In genomic region chr16:57743458-57743857, GRCh38 we compare ENCODE assay signal across 31 cellular contexts. TPM values are rescaled to one million over a fixed set of nuclear protein-coding genes. Genes with fewer than 3 reads are reported as not detected.
DNase-seq lines count a peak whose midpoint lies in the region; ATAC-seq and TF ChIP-seq lines count a peak whose summit lies in the region.
"Had no signal": no experiment of that assay in that cellular context is flagged by ENCODE, and none has a peak within 500 bp of the region (broad histone marks: within the 10 kb centered on the region; RNA-seq: fewer than 3 reads in every experiment).

No MANE protein-coding gene starts in this region.

- no peak overlapping the region for H3K27ac Mint-ChIP-seq in mesothelial cell of epicardium
- H3K27ac Mint-ChIP-seq: CD4-positive, alpha-beta memory T cell; IgD-negative memory B cell had no signal

- H3K27me3 ChIP-seq in cardiac muscle cell: no peaks in the 10 kb centered on the region
- no peaks in the 10 kb centered on the region for H3K27me3 ChIP-seq in SJCRH30
- no peaks in the 10 kb centered on the region for H3K27me3 ChIP-seq in spleen (replicated peaks in 1 of 7)
- no peaks in the 10 kb centered on the region for H3K27me3 ChIP-seq in Karpas-422 (ENCODE audit: low read length)

- TF ChIP-seq CTCF in cardiac muscle cell (IDR thresholded peaks at IDR 0.05; ENCODE audit: low read depth, low read length) (no peak), mesothelial cell of epicardium (IDR thresholded peaks at IDR 0.05; ENCODE audit: unreplicated experiment) (peak; percentile 20), spleen (IDR thresholded peaks at IDR 0.05 in 8 of 11, conservative IDR thresholded peaks at IDR 0.05 in 3 of 11) (no peak)

- no peak overlapping the region for H2AFZ ChIP-seq in Karpas-422 (ENCODE audit: low read length)
- H2AFZ ChIP-seq: GM23248 had no signal

- no peak overlapping the region for H3K9ac ChIP-seq in Karpas-422 (ENCODE audit: low read length)
- H3K9ac ChIP-seq: GM23248, KMS-11, SK-N-SH had no signal

- no peaks in the 10 kb centered on the region for H3K27me3 Mint-ChIP-seq in mesothelial cell of epicardium (ENCODE audit: low read depth)
- H3K27me3 Mint-ChIP-seq: CD4-positive, alpha-beta memory T cell; IgD-negative memory B cell had no signal

- H4K20me1 ChIP-seq in Karpas-422 (ENCODE audit: insufficient read depth, low read depth, low read length): no peaks in the 10 kb centered on the region

- H3K4me1 ChIP-seq in cardiac muscle cell (ENCODE audit: low read depth) (peaks cover 5% of the 10 kb centered on the region), SJCRH30 (peaks cover 17% of the 10 kb centered on the region), spleen (no peaks in the 10 kb centered on the region), Karpas-422 (ENCODE audit: low read length) (no peaks in the 10 kb centered on the region)

- peaks cover 14% of the 10 kb centered on the region for H3K36me3 Mint-ChIP-seq in mesothelial cell of epicardium

- no peak for TF ChIP-seq POLR2A in spleen (IDR thresholded peaks at IDR 0.05)

- H3K9me3 ChIP-seq in cardiac muscle cell (ENCODE audit: low read depth) (no peaks in the 10 kb centered on the region), SJCRH30 (replicated peaks) (no peaks in the 10 kb centered on the region), spleen (no peaks in the 10 kb centered on the region), Karpas-422 (ENCODE audit: low read length) (no peaks in the 10 kb centered on the region)
- H3K9me3 ChIP-seq: SK-N-SH had no signal

- no peaks in the 10 kb centered on the region for H3K9me2 ChIP-seq in Karpas-422 (replicated peaks; ENCODE audit: insufficient read depth, low read length)
- H3K9me2 ChIP-seq: SK-N-SH had no signal

- WGBS in spleen, 5 donors: 81 to 89% (median 88%) methylated on average over 10 of the region's 10 CpGs

- peaks cover 3% of the 10 kb centered on the region for H3K4me1 Mint-ChIP-seq in mesothelial cell of epicardium

- intact Hi-C loops in left cardiac atrium (cut with DNase I) (no loop called here), spleen (cut with DNase I; ENCODE audit: low total_unique reads) (no loop called here)

- H3K4me3 ChIP-seq in cardiac muscle cell: no peak overlapping the region
- no peak overlapping the region for H3K4me3 ChIP-seq in SJCRH30
- H3K4me3 ChIP-seq in spleen: no peak overlapping the region
- H3K4me3 ChIP-seq in Karpas-422 (ENCODE audit: low read length): no peak overlapping the region
- H3K4me3 ChIP-seq: GM23248 had no signal

- no peaks in the 10 kb centered on the region for H3K79me2 ChIP-seq in Karpas-422 (ENCODE audit: low read length)

- no peak overlapping the region for H3K4me3 Mint-ChIP-seq in mesothelial cell of epicardium
- H3K4me3 Mint-ChIP-seq: CD4-positive, alpha-beta memory T cell; IgD-negative memory B cell had no signal

- H3K4me2 ChIP-seq in Karpas-422 (ENCODE audit: low read depth, low read length, poor library complexity, severe bottlenecking): no peak overlapping the region
- H3K4me2 ChIP-seq: KMS-11, SK-N-SH had no signal

- DNase-seq in cardiac muscle cell (ENCODE audit: low read depth in 1 of 2, low spot score in 1 of 2) (no peak), left cardiac atrium (no peak), SJCRH30 (peak; percentile 34 to 53), mesothelial cell of epicardium (ENCODE audit: low spot score in 2 of 2, unreplicated experiment in 2 of 2) (no peak), spleen (peak; percentile 64), Karpas-422 (no peak), foreskin melanocyte (no peak)
- DNase-seq in activated CD4-positive, CD25-positive, alpha-beta regulatory T cell (lab: John Stamatoyannopoulos, UW): no peak
- DNase-seq: C1 segment of cervical spinal cord, COR-L47, DMS53, GM23248, H7, NCI-H1048, NCI-H1417 treated with DMSO at 0.1 percent for 48 hours, NCI-H1694 treated with DMSO at 0.1 percent for 48 hours, NCI-H2081, NCI-H2227 treated with DMSO at 0.1 percent for 48 hours, NCI-H526 treated with DMSO at 0.1 percent for 48 hours, SIG-M5, SK-N-SH had no signal

- ATAC-seq in left cardiac atrium: no peak
- ATAC-seq: Panc1 had no signal

- peaks cover 6% of the 10 kb centered on the region for H3K9me3 Mint-ChIP-seq in mesothelial cell of epicardium
- H3K9me3 Mint-ChIP-seq: CD4-positive, alpha-beta memory T cell; IgD-negative memory B cell had no signal

- H3K27ac ChIP-seq in cardiac muscle cell (peak overlapping the region; percentile 70), SJCRH30 (no peak overlapping the region), spleen (no peak overlapping the region), Karpas-422 (ENCODE audit: low read length) (no peak overlapping the region)
- H3K27ac ChIP-seq: GM23248, KMS-11, RWPE1 had no signal

- H3K36me3 ChIP-seq in cardiac muscle cell (no peaks in the 10 kb centered on the region), SJCRH30 (no peaks in the 10 kb centered on the region; the same call in 1 of the 2 replicates), spleen (peaks cover 0 to 83% (median 22%) of the 10 kb centered on the region in 6 donors), Karpas-422 (ENCODE audit: insufficient read depth, low read length) (no peaks in the 10 kb centered on the region)

RNA-seq across cellular contexts. Expression of gene KATNB1, which starts 7.9 kb away (rescaled TPM):
- 46.4 and 52.5 TPM in 2 replicates for total RNA-seq in cardiac muscle cell
- 42.8 and 49.4 TPM in 2 replicates for polyA plus RNA-seq in cardiac muscle cell
- total RNA-seq in left cardiac atrium: 10 to 100 TPM; 11.2 to 11.7 TPM
- total RNA-seq in SJCRH30 (2014; rRNA removed; shearing (Covaris generic)): 35.2 and 38.9 TPM in 2 replicates
- 22.1 to 24.9 TPM (median 24.6 TPM) in 3 replicates for total RNA-seq in mesothelial cell of epicardium
- 10 to 100 TPM; 15.7 to 23.1 (median 18.2) TPM for total RNA-seq in spleen
- 10 to 100 TPM; 10.6 to 14.5 (median 11.2) TPM for polyA plus RNA-seq in spleen
- total RNA-seq in Karpas-422 (2014; rRNA removed; shearing (Covaris generic); ENCODE audit: low replicate concordance): 17.4 and 40.0 TPM in 2 replicates

RNA-seq across cellular contexts. Expression of gene DRC7, which starts 48.9 kb away (rescaled TPM):
- total RNA-seq in cardiac muscle cell (0.83 and 1.2 TPM in 2 replicates), left cardiac atrium (not detected), mesothelial cell of epicardium (0.43 to 0.47 TPM in 2 of 3 replicates, not detected in the other), spleen (1 to 10 TPM in 1 of 7 donors, under 1 TPM in 2, not detected in 4; 0.20 to 2.1 (median 0.60) TPM)
- polyA plus RNA-seq in cardiac muscle cell (2.0 and 3.4 TPM in 2 replicates), spleen (under 1 TPM; 0.03 to 0.11 (median 0.06) TPM)
- total RNA-seq in SJCRH30 (2014; rRNA removed; shearing (Covaris generic)): not detected in 2 replicates
- not detected in 2 replicates for total RNA-seq in Karpas-422 (2014; rRNA removed; shearing (Covaris generic); ENCODE audit: low replicate concordance)
- total RNA-seq: A172; CD4-positive, alpha-beta memory T cell; Daoy; G401; GM23248; NCI-H460 had no signal
- polyA plus RNA-seq: AG04450; CD4-positive, alpha-beta memory T cell; GM23248; IgD-negative memory B cell had no signal

RNA-seq across cellular contexts. Expression of gene KIFC3, which starts 58.8 kb away (rescaled TPM):
- total RNA-seq in cardiac muscle cell: 28.4 and 50.1 TPM in 2 replicates
- 24.8 and 33.0 TPM in 2 replicates for polyA plus RNA-seq in cardiac muscle cell
- total RNA-seq in left cardiac atrium: 10 to 100 TPM; 37.1 to 55.4 TPM
- 11.4 and 11.8 TPM in 2 replicates for total RNA-seq in SJCRH30 (2014; rRNA removed; shearing (Covaris generic))
- total RNA-seq in mesothelial cell of epicardium: 33.3 to 38.7 TPM (median 35.3 TPM) in 3 replicates
- total RNA-seq in spleen: 10 to 100 TPM; 30.3 to 61.5 (median 47.5) TPM
- 10 to 100 TPM in 2 of 3 donors, 1 to 10 TPM in 1; 4.6 to 25.2 (median 15.9) TPM for polyA plus RNA-seq in spleen
- total RNA-seq in Karpas-422 (2014; rRNA removed; shearing (Covaris generic); ENCODE audit: low replicate concordance): not detected in 2 replicates
- polyA plus RNA-seq: CD4-positive, alpha-beta memory T cell; IgD-negative memory B cell had no signal

Comparison
In these comparisons a context has a peak if more than half of its experiments do, and no peak if none do; other contexts are left out.
1. DNase-seq: peak in SJCRH30 (2 of 2) and spleen (single experiment); none in cardiac muscle cell (0 of 2), left cardiac atrium (single experiment), mesothelial cell of epicardium (0 of 2), Karpas-422 (single experiment), activated CD4-positive, CD25-positive, alpha-beta regulatory T cell (0 of 4) and foreskin melanocyte (single experiment).
2. RNA of gene KIFC3, which starts 58.8 kb away (total RNA-seq): 37.1 to 55.4 TPM in left cardiac atrium, 28.4 to 50.1 TPM in cardiac muscle cell, 30.3 to 61.5 TPM in spleen, 33.3 to 38.7 TPM in mesothelial cell of epicardium and 11.4 to 11.8 TPM in SJCRH30; not detected in Karpas-422; every median in the first group is over 10 times any median in the second.